Comparison of ENCODE assay signal across 17 cellular contexts in the genomic region with DNA sequence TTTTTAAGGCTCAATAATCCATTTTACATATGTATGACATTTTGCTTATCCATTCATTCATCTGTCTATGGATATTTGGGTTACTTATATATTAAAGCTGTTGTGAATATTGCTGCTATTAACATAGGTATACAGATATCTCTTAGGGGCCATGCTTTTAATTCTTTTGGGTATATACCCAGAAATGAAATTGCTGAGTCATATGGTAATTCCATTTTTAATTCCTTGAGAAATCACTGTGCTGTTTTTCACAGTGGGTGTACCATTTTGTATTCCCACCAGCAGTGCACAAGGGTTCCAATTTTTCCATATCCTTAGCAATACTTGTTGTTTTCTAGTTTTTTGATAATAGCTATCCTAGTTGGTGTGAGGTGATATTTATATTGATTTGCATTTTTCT. TPM values are rescaled to one million over a fixed set of nuclear protein-coding genes. Genes with fewer than 3 reads are reported as not detected.
DNase-seq lines count a peak whose midpoint lies in the region; ATAC-seq and TF ChIP-seq lines count a peak whose summit lies in the region.
"Had no signal": no experiment of that assay in that cellular context is flagged by ENCODE, and none has a peak within 500 bp of the region (broad histone marks: within the 10 kb centered on the region; RNA-seq: fewer than 3 reads in every experiment).

No MANE protein-coding gene starts in this region.

- H3K27me3 ChIP-seq in GM23338 (ENCODE audit: insufficient read depth) (no peaks in the 10 kb centered on the region), PC-9 (ENCODE audit: insufficient read depth, low read depth) (no peaks in the 10 kb centered on the region)
- H3K27me3 ChIP-seq: BLaER1 had no signal

- intact Hi-C loops in PC-9 (cut with micrococcal nuclease; ENCODE audit: unreplicated experiment) = no loop called here
- intact Hi-C loops in CD14-positive monocyte (cut with micrococcal nuclease) = no loop called here

- H3K27me3 Mint-ChIP-seq in GM23338 (ENCODE audit: insufficient read depth, low read depth, poor library complexity) (no peaks in the 10 kb centered on the region), CD14-positive monocyte (ENCODE audit: low read depth in 3 of 3) (no peaks in the 10 kb centered on the region)
- H3K27me3 Mint-ChIP-seq: B cell; CD4-positive, alpha-beta T cell; CD8-positive, alpha-beta memory T cell had no signal

- no peak overlapping the region for H3K4me2 ChIP-seq in GM23338
- no peak overlapping the region for H3K4me2 ChIP-seq in PC-9
- H3K4me2 ChIP-seq: BLaER1 had no signal

- no peaks in the 10 kb centered on the region for H3K9me3 ChIP-seq in PC-9 (ENCODE audit: insufficient read depth, low read depth)
- H3K9me3 ChIP-seq: BLaER1 had no signal

- H3K4me1 Mint-ChIP-seq in GM23338 (no peaks in the 10 kb centered on the region), CD14-positive monocyte (peaks cover 4% of the 10 kb centered on the region)
- H3K4me1 Mint-ChIP-seq: B cell had no signal

- H3K4me3 Mint-ChIP-seq in GM23338 (no peak overlapping the region), CD14-positive monocyte (no peak overlapping the region)
- H3K4me3 Mint-ChIP-seq: B cell; CD4-positive, alpha-beta T cell; CD8-positive, alpha-beta memory T cell had no signal

- no TSS peak for BruUV-seq in PC-9 (replicated peaks; lab: Mats Ljungman, UMichigan)

- CTCF ChIA-PET in PC-9 (lab: Charles Lee) = no interaction called here

- no peaks in the 10 kb centered on the region for H3K9me3 Mint-ChIP-seq in GM23338
- H3K9me3 Mint-ChIP-seq in CD14-positive monocyte = no peaks in the 10 kb centered on the region
- H3K9me3 Mint-ChIP-seq: CD4-positive, alpha-beta T cell; CD8-positive, alpha-beta memory T cell had no signal

- H3K4me1 ChIP-seq in GM23338 (ENCODE audit: insufficient read depth) (no peaks in the 10 kb centered on the region), PC-9 (replicated peaks; ENCODE audit: insufficient read depth) (no peaks in the 10 kb centered on the region)
- H3K4me1 ChIP-seq: BLaER1 had no signal

- H3F3A ChIP-seq in GM23338 (replicated peaks; ENCODE audit: low read depth) (no peaks in the 10 kb centered on the region), PC-9 (ENCODE audit: insufficient read depth, low read depth) (no peaks in the 10 kb centered on the region)

- peak overlapping the region; percentile 52; the same call in 1 of the 2 replicates for H3K27ac Mint-ChIP-seq in GM23338
- H3K27ac Mint-ChIP-seq in CD14-positive monocyte = no peak overlapping the region
- H3K27ac Mint-ChIP-seq: B cell; CD4-positive, alpha-beta T cell; CD8-positive, alpha-beta memory T cell had no signal

- no peak for ATAC-seq in GM23338
- no peak for ATAC-seq in HG03565 (IDR thresholded peaks at IDR 0.05; ENCODE audit: unreplicated experiment)

- H3K9me2 ChIP-seq in GM23338 (ENCODE audit: insufficient read depth) (no peaks in the 10 kb centered on the region), PC-9 (ENCODE audit: insufficient read depth) (no peaks in the 10 kb centered on the region)

- H3K36me3 ChIP-seq in GM23338 (ENCODE audit: insufficient read depth) (peaks cover 8% of the 10 kb centered on the region; the same call in 1 of the 2 replicates), PC-9 (ENCODE audit: low read depth) (peaks cover 26% of the 10 kb centered on the region)

- no peaks in the 10 kb centered on the region for H3K79me2 ChIP-seq in GM23338 (replicated peaks; ENCODE audit: insufficient read depth)
- H3K79me2 ChIP-seq in PC-9 (ENCODE audit: low read depth) = no peaks in the 10 kb centered on the region

- H3K4me3 ChIP-seq in GM23338 (no peak overlapping the region), PC-9 (no peak overlapping the region)
- H3K4me3 ChIP-seq: BLaER1 had no signal

- H4K20me1 ChIP-seq in GM23338 (replicated peaks; ENCODE audit: insufficient read depth) (no peaks in the 10 kb centered on the region), PC-9 (ENCODE audit: insufficient read depth) (no peaks in the 10 kb centered on the region)
- H4K20me1 ChIP-seq: BLaER1 had no signal

- H2AFZ ChIP-seq in GM23338 (no peak overlapping the region), PC-9 (no peak overlapping the region)

- POLR2A ChIA-PET in PC-9 (lab: Charles Lee; ENCODE audit: unreplicated experiment) = no interaction called here

- TF ChIP-seq CTCF in GM23338 (conservative IDR thresholded peaks at IDR 0.05; ENCODE audit: low read depth in 2 of 2) = no peak
- TF ChIP-seq CTCF in PC-9 (conservative IDR thresholded peaks at IDR 0.05) = no peak
- TF ChIP-seq CTCF in CD14-positive monocyte (IDR thresholded peaks at IDR 0.05) = no peak

- H3K27ac ChIP-seq in GM23338 (ENCODE audit: low read depth) (no peak overlapping the region), PC-9 (0 out of 2 replicates have a peak overlapping the region, but pooled peaks have one; percentile 11)
- H3K27ac ChIP-seq: BLaER1, C4-2B had no signal

- H3K36me3 Mint-ChIP-seq in GM23338 (ENCODE audit: low read depth) = peaks cover 13% of the 10 kb centered on the region; the same call in 2 of the 3 replicates
- peaks cover 56 to 59% of the 10 kb centered on the region in 2 donors for H3K36me3 Mint-ChIP-seq in CD14-positive monocyte

- no peak for DNase-seq in GM23338 (ENCODE audit: low spot score)
- DNase-seq in PC-9 = no peak
- peak; percentile 17 for DNase-seq in iris pigment epithelial cell (ENCODE audit: low read depth)
- DNase-seq in CD14-positive monocyte (ENCODE audit: low spot score) = no peak
- no peak for DNase-seq in NCI-H524 treated with DMSO at 0.1 percent for 48 hours (lab: John Stamatoyannopoulos, UW)
- DNase-seq: CD4-positive, alpha-beta T cell; CD8-positive, alpha-beta memory T cell; DMS53; DMS79 treated with DMSO at 0.1 percent for 48 hours; GF-D8; H7; HCEC 1CT had no signal

TF ChIP-seq in GM23338, 12 proteins besides CTCF, POLR2A, EP300 and RAD21 (continues in another document):
- TF ChIP-seq, protein P1, sequence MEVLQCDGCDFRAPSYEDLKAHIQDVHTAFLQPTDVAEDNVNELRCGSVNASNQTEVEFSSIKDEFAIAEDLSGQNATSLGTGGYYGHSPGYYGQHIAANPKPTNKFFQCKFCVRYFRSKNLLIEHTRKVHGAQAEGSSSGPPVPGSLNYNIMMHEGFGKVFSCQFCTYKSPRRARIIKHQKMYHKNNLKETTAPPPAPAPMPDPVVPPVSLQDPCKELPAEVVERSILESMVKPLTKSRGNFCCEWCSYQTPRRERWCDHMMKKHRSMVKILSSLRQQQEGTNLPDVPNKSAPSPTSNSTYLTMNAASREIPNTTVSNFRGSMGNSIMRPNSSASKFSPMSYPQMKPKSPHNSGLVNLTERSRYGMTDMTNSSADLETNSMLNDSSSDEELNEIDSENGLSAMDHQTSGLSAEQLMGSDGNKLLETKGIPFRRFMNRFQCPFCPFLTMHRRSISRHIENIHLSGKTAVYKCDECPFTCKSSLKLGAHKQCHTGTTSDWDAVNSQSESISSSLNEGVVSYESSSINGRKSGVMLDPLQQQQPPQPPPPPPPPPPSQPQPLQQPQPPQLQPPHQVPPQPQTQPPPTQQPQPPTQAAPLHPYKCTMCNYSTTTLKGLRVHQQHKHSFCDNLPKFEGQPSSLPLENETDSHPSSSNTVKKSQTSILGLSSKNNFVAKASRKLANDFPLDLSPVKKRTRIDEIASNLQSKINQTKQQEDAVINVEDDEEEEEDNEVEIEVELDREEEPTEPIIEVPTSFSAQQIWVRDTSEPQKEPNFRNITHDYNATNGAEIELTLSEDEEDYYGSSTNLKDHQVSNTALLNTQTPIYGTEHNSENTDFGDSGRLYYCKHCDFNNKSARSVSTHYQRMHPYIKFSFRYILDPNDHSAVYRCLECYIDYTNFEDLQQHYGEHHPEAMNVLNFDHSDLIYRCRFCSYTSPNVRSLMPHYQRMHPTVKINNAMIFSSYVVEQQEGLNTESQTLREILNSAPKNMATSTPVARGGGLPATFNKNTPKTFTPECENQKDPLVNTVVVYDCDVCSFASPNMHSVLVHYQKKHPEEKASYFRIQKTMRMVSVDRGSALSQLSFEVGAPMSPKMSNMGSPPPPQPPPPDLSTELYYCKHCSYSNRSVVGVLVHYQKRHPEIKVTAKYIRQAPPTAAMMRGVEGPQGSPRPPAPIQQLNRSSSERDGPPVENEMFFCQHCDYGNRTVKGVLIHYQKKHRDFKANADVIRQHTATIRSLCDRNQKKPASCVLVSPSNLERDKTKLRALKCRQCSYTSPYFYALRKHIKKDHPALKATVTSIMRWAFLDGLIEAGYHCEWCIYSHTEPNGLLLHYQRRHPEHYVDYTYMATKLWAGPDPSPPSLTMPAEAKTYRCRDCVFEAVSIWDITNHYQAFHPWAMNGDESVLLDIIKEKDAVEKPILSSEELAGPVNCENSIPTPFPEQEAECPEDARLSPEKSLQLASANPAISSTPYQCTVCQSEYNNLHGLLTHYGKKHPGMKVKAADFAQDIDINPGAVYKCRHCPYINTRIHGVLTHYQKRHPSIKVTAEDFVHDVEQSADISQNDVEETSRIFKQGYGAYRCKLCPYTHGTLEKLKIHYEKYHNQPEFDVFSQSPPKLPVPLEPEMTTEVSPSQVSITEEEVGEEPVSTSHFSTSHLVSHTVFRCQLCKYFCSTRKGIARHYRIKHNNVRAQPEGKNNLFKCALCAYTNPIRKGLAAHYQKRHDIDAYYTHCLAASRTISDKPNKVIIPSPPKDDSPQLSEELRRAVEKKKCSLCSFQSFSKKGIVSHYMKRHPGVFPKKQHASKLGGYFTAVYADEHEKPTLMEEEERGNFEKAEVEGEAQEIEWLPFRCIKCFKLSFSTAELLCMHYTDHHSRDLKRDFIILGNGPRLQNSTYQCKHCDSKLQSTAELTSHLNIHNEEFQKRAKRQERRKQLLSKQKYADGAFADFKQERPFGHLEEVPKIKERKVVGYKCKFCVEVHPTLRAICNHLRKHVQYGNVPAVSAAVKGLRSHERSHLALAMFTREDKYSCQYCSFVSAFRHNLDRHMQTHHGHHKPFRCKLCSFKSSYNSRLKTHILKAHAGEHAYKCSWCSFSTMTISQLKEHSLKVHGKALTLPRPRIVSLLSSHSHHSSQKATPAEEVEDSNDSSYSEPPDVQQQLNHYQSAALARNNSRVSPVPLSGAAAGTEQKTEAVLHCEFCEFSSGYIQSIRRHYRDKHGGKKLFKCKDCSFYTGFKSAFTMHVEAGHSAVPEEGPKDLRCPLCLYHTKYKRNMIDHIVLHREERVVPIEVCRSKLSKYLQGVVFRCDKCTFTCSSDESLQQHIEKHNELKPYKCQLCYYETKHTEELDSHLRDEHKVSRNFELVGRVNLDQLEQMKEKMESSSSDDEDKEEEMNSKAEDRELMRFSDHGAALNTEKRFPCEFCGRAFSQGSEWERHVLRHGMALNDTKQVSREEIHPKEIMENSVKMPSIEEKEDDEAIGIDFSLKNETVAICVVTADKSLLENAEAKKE (CRISPR knock-in tag; IDR thresholded peaks at IDR 0.05) = no peak
- TF ChIP-seq POLR2AphosphoS5 (IDR thresholded peaks at IDR 0.05; ENCODE audit: low read depth) (no peak), ZNF114 (CRISPR knock-in tag; IDR thresholded peaks at IDR 0.05) (no peak)

RNA-seq across cellular contexts. Expression of a gene that starts 19.0 kb away (rescaled TPM):
- 31.8 and 35.0 TPM in 2 replicates for total RNA-seq in GM23338 (2014; rRNA removed; shearing (Covaris generic))
- polyA plus RNA-seq in GM23338 (2016; fragmentation: Nextera tagmentation; extraction: Ambion mirVana) (19.0 and 19.1 TPM in 2 replicates), CD14-positive monocyte (1 to 10 TPM; 6.1 to 8.4 TPM)
- total RNA-seq in PC-9 (2021) = 20.9 and 23.6 TPM in 2 replicates

RNA-seq across cellular contexts. Expression of a gene that starts 43.0 kb away (rescaled TPM):
- total RNA-seq in GM23338 (2014; rRNA removed; shearing (Covaris generic)) = 45.0 and 45.2 TPM in 2 replicates
- 50.0 and 57.5 TPM in 2 replicates for polyA plus RNA-seq in GM23338 (2016; fragmentation: Nextera tagmentation; extraction: Ambion mirVana)
- 180 and 194 TPM in 2 replicates for total RNA-seq in PC-9 (2021)
- 100 to 1,000 TPM; 102 to 108 TPM for polyA plus RNA-seq in CD14-positive monocyte
- total RNA-seq: G401 had no signal
